17 cellular contexts compared by ENCODE assay signal in the genomic region with DNA sequence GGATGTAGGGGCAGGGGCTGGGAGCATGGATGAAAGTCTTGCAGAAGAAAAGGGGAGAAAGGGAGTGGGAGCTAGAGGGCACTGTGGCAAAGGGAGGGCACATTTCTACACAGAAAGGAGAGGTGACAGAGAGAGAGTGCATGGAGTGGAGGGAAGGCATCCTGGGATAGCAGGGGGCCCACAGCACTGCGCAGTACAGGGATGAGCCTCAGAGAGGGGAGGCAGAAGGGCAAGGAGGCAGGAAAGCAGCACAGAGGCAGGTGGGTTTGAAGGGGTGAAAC. TPM values are rescaled to one million over a fixed set of nuclear protein-coding genes. Genes with fewer than 3 reads are reported as not detected.
DNase-seq lines count a peak whose midpoint lies in the region; ATAC-seq, FAIRE-seq and TF ChIP-seq lines count a peak whose summit lies in the region.
"Had no signal": no experiment of that assay in that cellular context is flagged by ENCODE, and none has a peak within 500 bp of the region (broad histone marks: within the 10 kb centered on the region; RNA-seq: fewer than 3 reads in every experiment).

No MANE protein-coding gene starts in this region.

- no peak overlapping the region for H2BK120ac ChIP-seq in H1 (replicated peaks; ENCODE audit: low read depth, low read length)

- no peak overlapping the region for H4K91ac ChIP-seq in H1 (replicated peaks; ENCODE audit: insufficient read length, low read length)

- H3K27ac ChIP-seq in right cardiac atrium (ENCODE audit: low read length): peak overlapping the region; percentile 78
- H3K27ac ChIP-seq in H1 (ENCODE audit: low read depth, low read length): no peak overlapping the region
- peak overlapping the region; percentile 16 for H3K27ac ChIP-seq in parathyroid adenoma
- H3K27ac ChIP-seq in uterus: peak overlapping the region; percentile 8 to 77
- H3K27ac ChIP-seq: brain microvascular endothelial cell had no signal

- FAIRE-seq in H1 (lab: Jason Lieb, UNC): no peak
- no peak for FAIRE-seq in RCC 7860 (lab: Jason Lieb, UNC)
- FAIRE-seq: G401.6 had no signal

- no peak overlapping the region for H4K5ac ChIP-seq in H1 (ENCODE audit: insufficient read length, low read depth, low read length)

- H3K9ac ChIP-seq in H1 (replicated peaks in 1 of 4; ENCODE audit: extremely low read depth in 1 of 4, low read depth in 3 of 4, low read length in 3 of 4): no peak overlapping the region
- H3K9ac ChIP-seq in parathyroid adenoma: no peak overlapping the region

- H3K9me3 ChIP-seq in right cardiac atrium (ENCODE audit: control insufficient read depth, low read length): no peaks in the 10 kb centered on the region
- H3K9me3 ChIP-seq in H1 (ENCODE audit: insufficient read depth in 2 of 2, low read depth in 1 of 2, low read length in 1 of 2): no peaks in the 10 kb centered on the region
- no peaks in the 10 kb centered on the region for H3K9me3 ChIP-seq in parathyroid adenoma (ENCODE audit: control insufficient read depth, low read length)
- H3K9me3 ChIP-seq in uterus: no peaks in the 10 kb centered on the region
- H3K9me3 ChIP-seq: right lobe of liver had no signal

- no peak overlapping the region for H2BK20ac ChIP-seq in H1 (ENCODE audit: low read length)

- no peak overlapping the region for H3K18ac ChIP-seq in H1 (ENCODE audit: extremely low read depth, low read length)

- H2AFZ ChIP-seq in H1 (ENCODE audit: low read length) (no peak overlapping the region), parathyroid adenoma (no peak overlapping the region)

- no peak overlapping the region for H2AK5ac ChIP-seq in H1 (ENCODE audit: low read depth, low read length)

- ATAC-seq in right cardiac atrium (no peak), Right ventricle myocardium superior (ENCODE audit: poor library complexity) (no peak)
- ATAC-seq: activated CD8-positive, alpha-beta memory T cell treated with anti-CD3 and anti-CD28 coated beads, Interleukin-2, amount 10 ng/mL, durations not matched to agents 7 days and 5 days; natural killer cell treated with Interleukin-12 subunit alpha and Interleukin-12 subunit beta and Interleukin-15 and Interleukin-18, amount 100 ng/mL, for 72 hours; right lobe of liver had no signal

- H4K20me1 ChIP-seq in H1 (replicated peaks in 1 of 2; ENCODE audit: control insufficient read depth in 1 of 2, insufficient read depth in 2 of 2, low read length in 2 of 2): peaks cover 0 to 3% of the 10 kb centered on the region in 2 experiments

- POLR2A ChIA-PET in H1 (lab: Charles Lee; ENCODE audit: partially characterized antibody): interaction anchor here (1.0 kb wide), 1 partner anchor 10 kb away, joined by 3 read pairs; no protein-coding TSS in a partner anchor

- H2BK15ac ChIP-seq in H1 (ENCODE audit: low read length): no peak overlapping the region

- no peak overlapping the region for H3K56ac ChIP-seq in H1 (replicated peaks; ENCODE audit: insufficient read length, low read depth, low read length)

- H3K79me1 ChIP-seq in H1 (ENCODE audit: low read depth, low read length): no peaks in the 10 kb centered on the region

- H3K4me1 ChIP-seq in right cardiac atrium (ENCODE audit: control insufficient read depth, insufficient read depth, low read length) (peaks cover 46% of the 10 kb centered on the region), H1 (replicated peaks in 1 of 4; ENCODE audit: control insufficient read depth in 3 of 4, insufficient read depth in 4 of 4, low read length in 3 of 4) (peaks cover 0 to 3% (median 0%) of the 10 kb centered on the region in 4 experiments; a peak in 2 of 7 replicates), parathyroid adenoma (peaks cover 15% of the 10 kb centered on the region), uterus (peaks cover 7 to 25% of the 10 kb centered on the region in 2 donors)

- no peaks in the 10 kb centered on the region for H3K27me3 ChIP-seq in right cardiac atrium (ENCODE audit: control insufficient read depth, insufficient read depth)
- peaks cover 0 to 4% (median 0%) of the 10 kb centered on the region in 4 experiments; a peak in 1 of 7 replicates for H3K27me3 ChIP-seq in H1 (replicated peaks in 1 of 4; ENCODE audit: control insufficient read depth in 3 of 4, extremely low read depth in 1 of 4, insufficient read depth in 3 of 4, low read length in 3 of 4)
- no peaks in the 10 kb centered on the region for H3K27me3 ChIP-seq in parathyroid adenoma (ENCODE audit: control insufficient read depth, insufficient read depth, low read length)
- H3K27me3 ChIP-seq in uterus: no peaks in the 10 kb centered on the region
- H3K27me3 ChIP-seq: brain microvascular endothelial cell, right lobe of liver had no signal

- WGBS in right cardiac atrium: 91% methylated on average over 1 of the region's 1 CpG
- 80% methylated on average over 1 of the region's 1 CpG; no CpG with 5 or more reads in 1 of the 2 experiments for WGBS in H1 (ENCODE audit: extremely low coverage in 1 of 2, insufficient coverage in 1 of 2, insufficient read length in 1 of 2, insufficient replicate concordance in 2 of 2, low coverage in 1 of 2, low lambda C conversion rate in 2 of 2, missing lambda C conversion rate in 1 of 2), 2 experiments

- peaks cover 2% of the 10 kb centered on the region; the same call in 1 of the 2 replicates for H3K23me2 ChIP-seq in H1 (ENCODE audit: low read depth, low read length)

- H3K14ac ChIP-seq in H1 (ENCODE audit: insufficient read length): no peak overlapping the region

- H3K36me3 ChIP-seq in H1 (ENCODE audit: control insufficient read depth in 2 of 4, insufficient read depth in 4 of 4, low read length in 3 of 4) (no peaks in the 10 kb centered on the region), parathyroid adenoma (ENCODE audit: control insufficient read depth, insufficient read depth, low read length) (no peaks in the 10 kb centered on the region), uterus (no peaks in the 10 kb centered on the region)
- H3K36me3 ChIP-seq: brain microvascular endothelial cell had no signal

- intact Hi-C loops in right cardiac atrium (cut with DNase I): no loop called here
- intact Hi-C loops in Right ventricle myocardium superior (cut with DNase I): no loop called here
- intact Hi-C loops in uterus (cut with DNase I; ENCODE audit: low total_unique reads): no loop called here

- H3K79me2 ChIP-seq in H1 (ENCODE audit: control insufficient read depth in 1 of 2, insufficient read depth in 2 of 2, low read length in 2 of 2) (no peaks in the 10 kb centered on the region), parathyroid adenoma (peaks cover 2% of the 10 kb centered on the region)

- H2BK12ac ChIP-seq in H1 (ENCODE audit: low read depth, low read length): no peak overlapping the region

- no peak for TF ChIP-seq RAD21 in H1 (IDR thresholded peaks at IDR 0.05 in 1 of 2, conservative IDR thresholded peaks at IDR 0.05 in 1 of 2; ENCODE audit: low read depth in 2 of 2, low read length in 2 of 2)

- no peak for TF ChIP-seq POLR2A in H1 (IDR thresholded peaks at IDR 0.05; ENCODE audit: control extremely low read depth in 1 of 2, low read depth in 2 of 2, low read length in 2 of 2)
- TF ChIP-seq POLR2A in uterus (IDR thresholded peaks at IDR 0.05): no peak

- H2BK5ac ChIP-seq in H1 (ENCODE audit: low read depth, low read length): peak overlapping the region; percentile 75; the same call in 1 of the 2 replicates

- DNase-seq in right cardiac atrium (no peak), Right ventricle myocardium superior (no peak), H1 (ENCODE audit: low read depth in 1 of 2, low spot score in 2 of 2) (no peak), uterus (no peak), ecto neural progenitor cell (ENCODE audit: low spot score) (no peak), RCC 7860 (ENCODE audit: low spot score) (no peak)
- no peak for DNase-seq in stimulated activated CD4-positive, alpha-beta T cell treated with anti-CD3 and anti-CD28 coated beads, Interleukin-4, amount 100 ng/mL, for 24 hours
- DNase-seq: activated CD8-positive, alpha-beta memory T cell treated with anti-CD3 and anti-CD28 coated beads, Interleukin-2, amount 10 ng/mL, durations not matched to agents 7 days and 5 days; brain microvascular endothelial cell; effector CD8-positive, alpha-beta T cell; NCI-H1930; NCI-H526 treated with DMSO at 0.1 percent for 48 hours; stimulated activated CD4-positive, alpha-beta T cell treated with anti-CD3 and anti-CD28 coated beads, Interleukin-4, amount 100 ng/mL, for 4 hours had no signal

- H3K4me2 ChIP-seq in H1 (ENCODE audit: insufficient read depth in 1 of 2, low read depth in 2 of 2, low read length in 2 of 2): no peak overlapping the region
- no peak overlapping the region for H3K4me2 ChIP-seq in parathyroid adenoma (ENCODE audit: low read length)

- H3K4me3 ChIP-seq in right cardiac atrium (ENCODE audit: low read length) (no peak overlapping the region), H1 (ENCODE audit: extremely low read depth in 1 of 4, insufficient read depth in 2 of 4, low read depth in 3 of 4, low read length in 4 of 4) (no peak overlapping the region), parathyroid adenoma (ENCODE audit: low read depth, low read length) (no peak overlapping the region), uterus (no peak overlapping the region)
- H3K4me3 ChIP-seq: right lobe of liver had no signal

- H4K8ac ChIP-seq in H1 (ENCODE audit: extremely low read depth, insufficient read depth, low read length): no peak overlapping the region

- TF ChIP-seq EP300 in H1 (IDR thresholded peaks at IDR 0.05; ENCODE audit: borderline replicate concordance in 1 of 2, low read depth in 2 of 2, low read length in 2 of 2): no peak

- TF ChIP-seq CTCF in H1 (IDR thresholded peaks at IDR 0.05; ENCODE audit: control extremely low read depth in 1 of 3, insufficient read depth in 1 of 3, low read depth in 1 of 3, low read length in 3 of 3): no peak
- TF ChIP-seq CTCF in parathyroid adenoma (IDR thresholded peaks at IDR 0.05): no peak
- no peak for TF ChIP-seq CTCF in uterus (IDR thresholded peaks at IDR 0.05)

- H3K4ac ChIP-seq in H1 (replicated peaks; ENCODE audit: insufficient read length, low read depth, low read length): no peak overlapping the region

- H3K23ac ChIP-seq in H1 (ENCODE audit: insufficient read length): no peak overlapping the region

- CTCF ChIA-PET in H1 (lab: Charles Lee; ENCODE audit: partially characterized antibody): interaction anchor here (1.1 to 11.4 kb wide), 4 partner anchors 8 to 53 kb away, joined by 3 to 167 read pairs (median 39); a partner anchor contains a TSS

RNA-seq across cellular contexts. Expression of a gene that starts 5.4 kb away (rescaled TPM):
- total RNA-seq in right cardiac atrium (10 to 100 TPM; 14.9 to 19.0 (median 17.8) TPM), Right ventricle myocardium superior (26.8 TPM), uterus (10 to 100 TPM in 2 of 4 donors, 1 to 10 TPM in 2; 4.4 to 16.6 (median 8.3) TPM)
- polyA plus RNA-seq in right cardiac atrium (24.3 TPM), H1 (2011; rRNA removed) (3.2 and 6.4 TPM in 2 replicates)
- total RNA-seq in H1 (2021; fragmentation: NEBNext Ultra II Directional; extraction: Animal tissue kit (Norgen Biotek cat#: 25700)): 2.6 and 3.8 TPM in 2 replicates
- polyA plus RNA-seq in H1 (2011; cell fraction: cytosol; rRNA removed): 4.6 TPM
- polyA plus RNA-seq in H1 (2011; cell fraction: nucleus; rRNA removed): 6.9 TPM
- polyA plus RNA-seq in H1 (2012, experiment 1 of 2): 2.2 to 3.0 TPM (median 2.4 TPM) in 4 replicates
- 2.8 TPM for polyA plus RNA-seq in H1 (2012, experiment 2 of 2)
- 2.8 TPM for polyA plus RNA-seq in H1 (2013, experiment 1 of 2)
- polyA plus RNA-seq in H1 (2013, experiment 2 of 2): 2.6 TPM
- 2.1 and 3.2 TPM in 2 replicates for polyA minus RNA-seq in H1 (2011; rRNA and poly(A)+ RNA removed)
- polyA minus RNA-seq in H1 (2011; cell fraction: cytosol; rRNA and poly(A)+ RNA removed): 1.7 TPM
- 3.4 TPM for polyA minus RNA-seq in H1 (2011; cell fraction: nucleus; rRNA and poly(A)+ RNA removed)

RNA-seq across cellular contexts. Expression of a gene that starts 7.8 kb away (rescaled TPM):
- 10 to 100 TPM; 21.9 to 35.4 (median 26.6) TPM for total RNA-seq in right cardiac atrium
- 18.1 TPM for polyA plus RNA-seq in right cardiac atrium
- total RNA-seq in Right ventricle myocardium superior: 18.2 TPM
- total RNA-seq in H1 (2021; fragmentation: NEBNext Ultra II Directional; extraction: Animal tissue kit (Norgen Biotek cat#: 25700)): 30.3 and 31.2 TPM in 2 replicates
- polyA plus RNA-seq in H1 (2011; rRNA removed): 14.9 and 30.4 TPM in 2 replicates
- 12.2 TPM for polyA plus RNA-seq in H1 (2011; cell fraction: cytosol; rRNA removed)
- polyA plus RNA-seq in H1 (2011; cell fraction: nucleus; rRNA removed): 26.0 TPM
- 25.9 to 33.8 TPM (median 31.4 TPM) in 4 replicates for polyA plus RNA-seq in H1 (2012, experiment 1 of 2)
- polyA plus RNA-seq in H1 (2012, experiment 2 of 2): 33.5 TPM
- polyA plus RNA-seq in H1 (2013, experiment 1 of 2): 25.2 TPM
- polyA plus RNA-seq in H1 (2013, experiment 2 of 2): 25.0 TPM
- 12.2 and 13.9 TPM in 2 replicates for polyA minus RNA-seq in H1 (2011; rRNA and poly(A)+ RNA removed)
- polyA minus RNA-seq in H1 (2011; cell fraction: cytosol; rRNA and poly(A)+ RNA removed): 35.0 TPM
- polyA minus RNA-seq in H1 (2011; cell fraction: nucleus; rRNA and poly(A)+ RNA removed): 20.9 TPM
- 100 to 1,000 TPM in 2 of 4 donors, 10 to 100 TPM in 2; 39.0 to 118 (median 78.3) TPM for total RNA-seq in uterus
